In the genomic region with DNA sequence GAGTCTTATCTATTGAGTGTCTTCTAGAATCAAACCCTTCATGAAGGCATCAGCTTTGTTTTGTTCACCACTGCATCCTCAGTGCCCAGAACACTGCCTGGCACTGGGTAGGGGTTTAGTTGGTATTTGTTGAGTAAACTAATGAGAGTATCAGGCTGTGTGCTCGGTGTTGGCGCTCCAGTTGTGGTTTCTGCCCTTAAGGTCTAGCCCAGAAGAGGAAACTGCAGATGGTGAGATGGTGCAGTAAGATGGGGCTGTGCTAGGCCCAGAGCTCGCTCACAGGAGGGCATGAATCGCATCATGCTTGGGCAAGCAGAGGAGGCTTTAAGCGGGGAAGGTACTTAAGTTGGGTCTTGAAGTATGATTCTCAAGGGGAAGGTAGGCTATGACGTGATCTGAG, we compare ENCODE assay signal across 19 cellular contexts.
DNase-seq lines count a peak whose midpoint lies in the region; ATAC-seq, FAIRE-seq and TF ChIP-seq lines count a peak whose summit lies in the region.
"Had no signal": no experiment of that assay in that cellular context is flagged by ENCODE, and none has a peak within 500 bp of the region (broad histone marks: within the 10 kb centered on the region; RNA-seq: fewer than 3 reads in every experiment).

No MANE protein-coding gene starts in this region.

- in situ Hi-C loops in IMR-90 (cut with MboI; ENCODE audit: low sequenced_read_pairs): no loop called here

- no peak overlapping the region for H3K56ac ChIP-seq in IMR-90 (ENCODE audit: extremely low read depth, insufficient read depth, low read length)

- H3K27me3 ChIP-seq in IMR-90 (ENCODE audit: control insufficient read depth, insufficient read depth, low read length) (peaks cover 50% of the 10 kb centered on the region), bronchial epithelial cell (ENCODE audit: control insufficient read depth, insufficient read depth, low read length) (peaks cover 5% of the 10 kb centered on the region)
- H3K27me3 ChIP-seq: BE2C had no signal

- H3K27ac ChIP-seq in IMR-90 (ENCODE audit: insufficient read depth, low read length) (no peak overlapping the region), OCI-LY7 (ENCODE audit: low read depth, low read length, poor library complexity, severe bottlenecking) (no peak overlapping the region)
- H3K27ac ChIP-seq: A549, C4-2B had no signal

- no peak for TF ChIP-seq RAD21 in IMR-90 (IDR thresholded peaks at IDR 0.05; ENCODE audit: low read length)

- no peaks in the 10 kb centered on the region for H3K9me3 ChIP-seq in IMR-90 (ENCODE audit: control insufficient read depth, insufficient read depth, low read length)
- H3K9me3 ChIP-seq in OCI-LY7 (ENCODE audit: low read length): no peaks in the 10 kb centered on the region
- H3K9me3 ChIP-seq: A549, BE2C had no signal

- H2AFZ ChIP-seq in IMR-90 (replicated peaks; ENCODE audit: low read length, poor library complexity): no peak overlapping the region
- H2AFZ ChIP-seq in OCI-LY7 (ENCODE audit: low read length): no peak overlapping the region
- H2AFZ ChIP-seq: GM23338 had no signal

- no peak overlapping the region for H2BK15ac ChIP-seq in IMR-90 (ENCODE audit: low read depth, low read length)

- H3K18ac ChIP-seq in IMR-90 (ENCODE audit: low read depth, low read length): peak overlapping the region; percentile 5; the same call in 1 of the 2 replicates

- TF ChIP-seq CTCF in IMR-90 (conservative IDR thresholded peaks at IDR 0.05; ENCODE audit: low read depth, low read length) (no peak), bronchial epithelial cell (IDR thresholded peaks at IDR 0.05; ENCODE audit: insufficient read depth, low read length, severe bottlenecking) (no peak), OCI-LY7 (conservative IDR thresholded peaks at IDR 0.05; ENCODE audit: low read length) (no peak)

- H2BK20ac ChIP-seq in IMR-90 (ENCODE audit: low read depth, low read length): no peak overlapping the region

- FAIRE-seq in bronchial epithelial cell (lab: Jason Lieb, UNC): peak; percentile 32
- FAIRE-seq in urothelium cell line (lab: Jason Lieb, UNC): peak; percentile 9
- FAIRE-seq: A549, D721Med, GM12892 had no signal

- H2AK9ac ChIP-seq in IMR-90 (replicated peaks; ENCODE audit: low read depth, low read length, poor library complexity): no peak overlapping the region

- BruUV-seq in IMR-90 (replicated peaks; lab: Mats Ljungman, UMichigan): no TSS peak
- BruUV-seq in OCI-LY7 (replicated peaks; lab: Mats Ljungman, UMichigan): no TSS peak

- no peak overlapping the region for H2BK5ac ChIP-seq in IMR-90 (ENCODE audit: low read depth, low read length, poor library complexity, severe bottlenecking)

- H3K4me1 ChIP-seq in IMR-90 (ENCODE audit: control insufficient read depth, insufficient read depth, low read length): peaks cover 5% of the 10 kb centered on the region; the same call in 1 of the 2 replicates
- H3K4me1 ChIP-seq in OCI-LY7 (ENCODE audit: insufficient read depth, low read length, poor library complexity, severe bottlenecking): no peaks in the 10 kb centered on the region
- H3K4me1 ChIP-seq: A549, BE2C had no signal

- DNase-seq in IMR-90 (no peak), MV-4-11 (lab: John Stamatoyannopoulos, UW) (peak; percentile 45), bronchial epithelial cell (ENCODE audit: low read depth) (no peak), urothelium cell line (ENCODE audit: low spot score) (no peak), epidermal melanocyte (ENCODE audit: insufficient read length, low spot score) (no peak), OCI-LY7 (ENCODE audit: low spot score) (no peak)
- no peak for DNase-seq in activated T-cell treated with anti-CD3 and anti-CD28 coated beads, Interleukin-2, amount 50 U/mL, for 1 hour
- DNase-seq: BE2C; CD4-positive, alpha-beta memory T cell; COR-L47; DMS153; DMS79 treated with DMSO at 0.1 percent for 48 hours; GDM1; H7 had no signal

- no peaks in the 10 kb centered on the region for H3K79me2 ChIP-seq in OCI-LY7 (ENCODE audit: insufficient read depth, low read depth, low read length)

- H3K23ac ChIP-seq in IMR-90 (ENCODE audit: low read depth, low read length): no peak overlapping the region

- H3K9me2 ChIP-seq in OCI-LY7 (ENCODE audit: insufficient read depth, low read length): no peaks in the 10 kb centered on the region

- H4K20me1 ChIP-seq in IMR-90 (ENCODE audit: insufficient read depth, low read length) (no peaks in the 10 kb centered on the region), OCI-LY7 (ENCODE audit: insufficient read depth, low read length) (no peaks in the 10 kb centered on the region)

- H2BK120ac ChIP-seq in IMR-90 (ENCODE audit: low read depth, low read length): no peak overlapping the region

- POLR2A ChIA-PET in IMR-90 (lab: Charles Lee; ENCODE audit: unreplicated experiment): no interaction called here
- POLR2A ChIA-PET in OCI-LY7 (lab: Charles Lee): no interaction called here

- ATAC-seq in IMR-90 (ENCODE audit: low read depth): no peak
- ATAC-seq: A549, GM23338 had no signal

- intact Hi-C loops in IMR-90 (cut with micrococcal nuclease) (no loop called here), OCI-LY7 (cut with micrococcal nuclease; ENCODE audit: unreplicated experiment) (no loop called here)

- CTCF ChIA-PET in IMR-90 (lab: Yijun Ruan, JAX): interaction anchor here (0.6 kb wide), 1 partner anchor 21 kb away, joined by 5 read pairs; no protein-coding TSS in a partner anchor
- CTCF ChIA-PET in OCI-LY7 (lab: Charles Lee; ENCODE audit: unreplicated experiment): no interaction called here

- no peaks in the 10 kb centered on the region; the same call in 1 of the 2 replicates for H3K9me1 ChIP-seq in IMR-90 (ENCODE audit: insufficient read depth, low read length)

- H3K36me3 ChIP-seq in IMR-90 (ENCODE audit: control insufficient read depth, insufficient read depth, low read length) (no peaks in the 10 kb centered on the region), bronchial epithelial cell (ENCODE audit: control insufficient read depth, insufficient read depth, low read length) (no peaks in the 10 kb centered on the region), OCI-LY7 (ENCODE audit: insufficient read depth, low read length) (no peaks in the 10 kb centered on the region)
- H3K36me3 ChIP-seq: BE2C had no signal

- H3K4me2 ChIP-seq in IMR-90 (ENCODE audit: low read depth, low read length): no peak overlapping the region
- no peak overlapping the region for H3K4me2 ChIP-seq in OCI-LY7 (ENCODE audit: low read length)
- H3K4me2 ChIP-seq: A549, GM23338 had no signal

- no peaks in the 10 kb centered on the region for H3K79me1 ChIP-seq in IMR-90 (ENCODE audit: low read depth in 1 of 2, low read length in 2 of 2)

- 89% methylated on average over 2 of the region's 6 CpGs; no CpG with 5 or more reads in 1 of the 2 experiments for WGBS in IMR-90 (ENCODE audit: extremely low coverage in 2 of 2, insufficient read length in 1 of 2), 2 experiments

- H3K4me3 ChIP-seq in IMR-90 (ENCODE audit: insufficient read depth, low read depth, low read length) (no peak overlapping the region), bronchial epithelial cell (ENCODE audit: low read depth, low read length) (no peak overlapping the region), OCI-LY7 (ENCODE audit: low read depth, low read length, poor library complexity, severe bottlenecking) (no peak overlapping the region)
- H3K4me3 ChIP-seq: A549, GM23338 had no signal

- peak overlapping the region; percentile 20; the same call in 1 of the 2 replicates for H2AK5ac ChIP-seq in IMR-90 (ENCODE audit: low read depth, low read length)

- no peak overlapping the region for H3K4ac ChIP-seq in IMR-90 (ENCODE audit: low read depth, low read length)

- no peak overlapping the region for H3K9ac ChIP-seq in IMR-90 (ENCODE audit: low read depth, low read length)

- H3K14ac ChIP-seq in IMR-90 (replicated peaks; ENCODE audit: low read depth, low read length): no peak overlapping the region

- dilution Hi-C loops in IMR-90 (cut with HindIII; ENCODE audit: low sequenced_read_pairs, unreplicated experiment): no loop called here

- no peak overlapping the region for H4K8ac ChIP-seq in IMR-90 (ENCODE audit: low read depth in 2 of 2, low read length in 2 of 2)

- no peak for TF ChIP-seq POLR2A in IMR-90 (IDR thresholded peaks at IDR 0.05; ENCODE audit: low read depth, low read length)

- no peak overlapping the region for H4K91ac ChIP-seq in IMR-90 (ENCODE audit: insufficient read depth, low read depth, low read length)

- H4K5ac ChIP-seq in IMR-90 (ENCODE audit: low read depth, low read length): no peak overlapping the region; the same call in 1 of the 2 replicates

TF ChIP-seq in IMR-90, 13 proteins besides CTCF, POLR2A, EP300 and RAD21:
- TF ChIP-seq MAFK (IDR thresholded peaks at IDR 0.05; ENCODE audit: low read depth, low read length) (no peak), SMC3 (IDR thresholded peaks at IDR 0.05; ENCODE audit: low read depth, low read length) (no peak), BHLHE40 (IDR thresholded peaks at IDR 0.05; ENCODE audit: low read depth, low read length) (no peak), CHD1 (IDR thresholded peaks at IDR 0.05; ENCODE audit: low read depth, low read length) (no peak), RFX5 (IDR thresholded peaks at IDR 0.05; ENCODE audit: low read depth, low read length) (no peak), MXI1 (IDR thresholded peaks at IDR 0.05; ENCODE audit: borderline replicate concordance, low read depth, low read length) (no peak)
- TF ChIP-seq, protein P1, sequence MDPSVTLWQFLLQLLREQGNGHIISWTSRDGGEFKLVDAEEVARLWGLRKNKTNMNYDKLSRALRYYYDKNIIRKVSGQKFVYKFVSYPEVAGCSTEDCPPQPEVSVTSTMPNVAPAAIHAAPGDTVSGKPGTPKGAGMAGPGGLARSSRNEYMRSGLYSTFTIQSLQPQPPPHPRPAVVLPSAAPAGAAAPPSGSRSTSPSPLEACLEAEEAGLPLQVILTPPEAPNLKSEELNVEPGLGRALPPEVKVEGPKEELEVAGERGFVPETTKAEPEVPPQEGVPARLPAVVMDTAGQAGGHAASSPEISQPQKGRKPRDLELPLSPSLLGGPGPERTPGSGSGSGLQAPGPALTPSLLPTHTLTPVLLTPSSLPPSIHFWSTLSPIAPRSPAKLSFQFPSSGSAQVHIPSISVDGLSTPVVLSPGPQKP (IDR thresholded peaks at IDR 0.05; ENCODE audit: borderline replicate concordance, low read depth, low read length): no peak
